ENCODE assay signal across 8 cellular contexts in the genomic region with DNA sequence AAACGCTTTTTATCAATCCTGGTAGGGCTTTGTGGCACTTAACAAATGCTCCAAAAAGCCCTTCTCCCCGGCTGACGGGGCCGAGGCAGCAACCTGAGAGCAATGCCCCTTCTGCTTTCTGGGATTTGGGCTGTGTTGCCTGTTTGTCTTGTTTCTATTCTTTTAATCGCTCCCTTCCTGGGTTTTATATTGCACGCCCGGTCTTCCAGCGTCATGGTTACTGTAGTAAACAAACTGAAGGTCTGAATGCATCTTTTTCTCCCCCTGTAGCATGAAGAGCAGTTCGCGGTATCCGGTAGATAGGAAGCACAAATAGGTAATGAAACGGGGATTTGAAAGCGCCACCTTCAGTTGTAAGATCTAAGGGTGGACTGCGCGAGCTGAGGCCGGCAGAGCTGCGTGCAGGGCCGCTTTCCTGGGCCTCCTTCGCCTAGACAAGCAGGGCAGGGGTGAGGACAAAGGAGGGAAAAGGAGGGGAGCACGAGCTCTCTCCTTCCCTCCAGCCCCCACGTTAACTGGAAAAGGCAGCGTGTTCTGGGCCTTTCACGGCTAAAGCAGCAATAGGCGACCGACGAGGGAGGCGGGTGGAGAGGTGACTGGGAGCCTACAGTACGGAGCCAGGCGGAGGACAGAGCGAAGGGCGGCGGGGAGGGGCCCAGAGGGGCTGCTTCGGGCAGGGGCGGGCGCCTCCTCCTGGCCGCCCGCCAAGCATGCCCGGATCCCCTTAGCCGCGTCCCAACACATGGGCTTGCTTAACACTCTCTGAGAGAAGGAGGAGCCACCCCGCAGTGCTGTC. TPM values are rescaled to one million over a fixed set of nuclear protein-coding genes. Genes with fewer than 3 reads are reported as not detected.
DNase-seq lines count a peak whose midpoint lies in the region; ATAC-seq and TF ChIP-seq lines count a peak whose summit lies in the region.

No MANE protein-coding gene starts in this region.

- CTCF ChIA-PET in activated CD8-positive, alpha-beta memory T cell treated with anti-CD3 and anti-CD28 coated beads, Interleukin-2, amount 10 ng/mL, durations not matched to agents 7 days and 5 days (lab: Charles Lee): no interaction called here
- CTCF ChIA-PET in SK-N-SH (lab: Yijun Ruan, JAX): no interaction called here

- H3K9me3 ChIP-seq in GM23248 (ENCODE audit: low read depth) (no peaks in the 10 kb centered on the region), tibial artery (no peaks in the 10 kb centered on the region), SK-N-SH (no peaks in the 10 kb centered on the region)

- peaks cover 17% of the 10 kb centered on the region for H3K4me1 ChIP-seq in GM23248 (ENCODE audit: insufficient read depth)
- H3K4me1 ChIP-seq in tibial artery: peaks cover 0 to 16% (median 10%) of the 10 kb centered on the region in 4 donors
- H3K4me1 ChIP-seq in SK-N-SH (ENCODE audit: control insufficient read depth in 1 of 2, insufficient read depth in 2 of 2, low read depth in 1 of 2, low read length in 1 of 2): peaks cover 7 to 8% of the 10 kb centered on the region in 2 experiments; a peak in 2 of 4 replicates

- peak overlapping the region; percentile 83 for H3K4me2 ChIP-seq in GM23248 (ENCODE audit: unreplicated experiment)
- H3K4me2 ChIP-seq in SK-N-SH: no peak overlapping the region

- no peaks in the 10 kb centered on the region for H3K36me3 ChIP-seq in GM23248 (ENCODE audit: low read depth)
- no peaks in the 10 kb centered on the region for H3K36me3 ChIP-seq in tibial artery
- no peaks in the 10 kb centered on the region for H3K36me3 ChIP-seq in SK-N-SH (replicated peaks in 1 of 2; ENCODE audit: control insufficient read depth in 1 of 2, insufficient read depth in 2 of 2, low read length in 1 of 2)

- no peaks in the 10 kb centered on the region for H3K9me3 Mint-ChIP-seq in activated CD8-positive, alpha-beta memory T cell treated with anti-CD3 and anti-CD28 coated beads, Interleukin-2, amount 10 ng/mL, durations not matched to agents 7 days and 5 days (ENCODE audit: low read depth)
- H3K9me3 Mint-ChIP-seq in natural killer cell treated with Interleukin-12 subunit alpha and Interleukin-12 subunit beta and Interleukin-15 and Interleukin-18, amount 100 ng/mL, for 72 hours: no peaks in the 10 kb centered on the region

- H3K27me3 ChIP-seq in GM23248 (replicated peaks; ENCODE audit: insufficient read depth) (no peaks in the 10 kb centered on the region), tibial artery (no peaks in the 10 kb centered on the region), SK-N-SH (ENCODE audit: insufficient read depth) (no peaks in the 10 kb centered on the region)

- intact Hi-C loops in tibial artery (cut with DNase I; ENCODE audit: low total_unique reads): no loop called here

- H3K9me2 ChIP-seq in GM23248 (ENCODE audit: insufficient read depth) (no peaks in the 10 kb centered on the region), SK-N-SH (no peaks in the 10 kb centered on the region)

- TF ChIP-seq CTCF in GM12864 (IDR thresholded peaks at IDR 0.05; ENCODE audit: low read depth, low read length, missing control alignments): peak; percentile 52
- no peak for TF ChIP-seq CTCF in tibial artery (IDR thresholded peaks at IDR 0.05)
- no peak for TF ChIP-seq CTCF in SK-N-SH (IDR thresholded peaks at IDR 0.05)

- peak overlapping the region; percentile 40 for H3K4me3 Mint-ChIP-seq in activated CD8-positive, alpha-beta memory T cell treated with anti-CD3 and anti-CD28 coated beads, Interleukin-2, amount 10 ng/mL, durations not matched to agents 7 days and 5 days
- H3K4me3 Mint-ChIP-seq in natural killer cell treated with Interleukin-12 subunit alpha and Interleukin-12 subunit beta and Interleukin-15 and Interleukin-18, amount 100 ng/mL, for 72 hours: peak overlapping the region; percentile 67

- TF ChIP-seq EP300 in SK-N-SH (IDR thresholded peaks at IDR 0.05; ENCODE audit: borderline replicate concordance in 1 of 2, low read depth in 1 of 2, low read length in 1 of 2): no peak

- H3K9ac ChIP-seq in GM23248: peak overlapping the region; percentile 74
- no peak overlapping the region for H3K9ac ChIP-seq in SK-N-SH

- no peaks in the 10 kb centered on the region for H3K79me2 ChIP-seq in GM23248 (ENCODE audit: insufficient read depth)
- no peaks in the 10 kb centered on the region for H3K79me2 ChIP-seq in SK-N-SH (ENCODE audit: insufficient read depth)

- ATAC-seq in activated CD8-positive, alpha-beta memory T cell treated with anti-CD3 and anti-CD28 coated beads, Interleukin-2, amount 10 ng/mL, durations not matched to agents 7 days and 5 days: peak; percentile 80
- peak; percentile 74 to 85 for ATAC-seq in natural killer cell treated with Interleukin-12 subunit alpha and Interleukin-12 subunit beta and Interleukin-15 and Interleukin-18, amount 100 ng/mL, for 72 hours

- in situ Hi-C loops in GM23248 (cut with MboI): no loop called here

- WGBS in GM23248 (ENCODE audit: low coverage in 1 of 2, low lambda C conversion rate in 2 of 2, missing lambda C conversion rate in 2 of 2), 2 experiments: 2 to 3% methylated on average over 28 to 30 of the region's 41 CpGs
- WGBS in SK-N-SH (ENCODE audit: low lambda C conversion rate): 88% methylated on average over 41 of the region's 41 CpGs

- peaks cover 8% of the 10 kb centered on the region for H3K4me1 Mint-ChIP-seq in activated CD8-positive, alpha-beta memory T cell treated with anti-CD3 and anti-CD28 coated beads, Interleukin-2, amount 10 ng/mL, durations not matched to agents 7 days and 5 days
- peaks cover 9 to 12% of the 10 kb centered on the region in 2 donors for H3K4me1 Mint-ChIP-seq in natural killer cell treated with Interleukin-12 subunit alpha and Interleukin-12 subunit beta and Interleukin-15 and Interleukin-18, amount 100 ng/mL, for 72 hours (ENCODE audit: low read depth in 2 of 2)

- H3K36me3 Mint-ChIP-seq in activated CD8-positive, alpha-beta memory T cell treated with anti-CD3 and anti-CD28 coated beads, Interleukin-2, amount 10 ng/mL, durations not matched to agents 7 days and 5 days: no peaks in the 10 kb centered on the region
- H3K36me3 Mint-ChIP-seq in natural killer cell treated with Interleukin-12 subunit alpha and Interleukin-12 subunit beta and Interleukin-15 and Interleukin-18, amount 100 ng/mL, for 72 hours: no peaks in the 10 kb centered on the region

- TF ChIP-seq RAD21 in SK-N-SH (IDR thresholded peaks at IDR 0.05; ENCODE audit: low read length): no peak

- peak overlapping the region; percentile 92 for H2AFZ ChIP-seq in GM23248
- no peak overlapping the region for H2AFZ ChIP-seq in SK-N-SH (ENCODE audit: low read depth)

- peak; percentile 30 for DNase-seq in GM12864 (ENCODE audit: low read depth)
- DNase-seq in GM23248: peak; percentile 73
- DNase-seq in NCI-H1436 (lab: John Stamatoyannopoulos, UW): peak; percentile 74
- DNase-seq in activated CD8-positive, alpha-beta memory T cell treated with anti-CD3 and anti-CD28 coated beads, Interleukin-2, amount 10 ng/mL, durations not matched to agents 7 days and 5 days: no peak
- peak; percentile 56 for DNase-seq in fibroblast of the conjunctiva (ENCODE audit: low read depth)
- DNase-seq in natural killer cell treated with Interleukin-12 subunit alpha and Interleukin-12 subunit beta and Interleukin-15 and Interleukin-18, amount 100 ng/mL, for 72 hours (ENCODE audit: low spot score): no peak
- peak; percentile 54 to 77 for DNase-seq in tibial artery
- DNase-seq in SK-N-SH: no peak

- peak overlapping the region; percentile 42 for H3K4me3 ChIP-seq in GM12864 (ENCODE audit: low read depth, low read length)
- peak overlapping the region; percentile 64 for H3K4me3 ChIP-seq in GM23248
- H3K4me3 ChIP-seq in tibial artery: peak overlapping the region; percentile 39 to 47
- no peak overlapping the region; a peak in 1 of 4 replicates for H3K4me3 ChIP-seq in SK-N-SH (ENCODE audit: low read depth in 2 of 2, low read length in 1 of 2)

- POLR2A ChIA-PET in SK-N-SH (lab: Yijun Ruan, JAX): no interaction called here

- H3K27ac ChIP-seq in GM23248 (peak overlapping the region; percentile 56), tibial artery (peak overlapping the region; percentile 60 to 62), SK-N-SH (ENCODE audit: low read depth in 2 of 2, low read length in 1 of 2) (no peak overlapping the region)

- H3F3A ChIP-seq in GM23248 (ENCODE audit: insufficient read depth) (peaks cover 10% of the 10 kb centered on the region; the same call in 1 of the 2 replicates), SK-N-SH (replicated peaks; ENCODE audit: insufficient read depth) (peaks cover 12% of the 10 kb centered on the region)

- no peak overlapping the region for H3K27ac Mint-ChIP-seq in activated CD8-positive, alpha-beta memory T cell treated with anti-CD3 and anti-CD28 coated beads, Interleukin-2, amount 10 ng/mL, durations not matched to agents 7 days and 5 days
- H3K27ac Mint-ChIP-seq in natural killer cell treated with Interleukin-12 subunit alpha and Interleukin-12 subunit beta and Interleukin-15 and Interleukin-18, amount 100 ng/mL, for 72 hours: peak overlapping the region in 1 of 2 donors; percentile 1

- H4K20me1 ChIP-seq in GM23248 (ENCODE audit: insufficient read depth): no peaks in the 10 kb centered on the region
- no peaks in the 10 kb centered on the region for H4K20me1 ChIP-seq in SK-N-SH (ENCODE audit: insufficient read depth)

- H3K27me3 Mint-ChIP-seq in activated CD8-positive, alpha-beta memory T cell treated with anti-CD3 and anti-CD28 coated beads, Interleukin-2, amount 10 ng/mL, durations not matched to agents 7 days and 5 days: peaks cover 38% of the 10 kb centered on the region
- peaks cover 27 to 44% of the 10 kb centered on the region in 2 donors for H3K27me3 Mint-ChIP-seq in natural killer cell treated with Interleukin-12 subunit alpha and Interleukin-12 subunit beta and Interleukin-15 and Interleukin-18, amount 100 ng/mL, for 72 hours

TF ChIP-seq in SK-N-SH, 30 proteins besides CTCF, POLR2A, EP300 and RAD21 (continues in another document):
- TF ChIP-seq, protein P1, sequence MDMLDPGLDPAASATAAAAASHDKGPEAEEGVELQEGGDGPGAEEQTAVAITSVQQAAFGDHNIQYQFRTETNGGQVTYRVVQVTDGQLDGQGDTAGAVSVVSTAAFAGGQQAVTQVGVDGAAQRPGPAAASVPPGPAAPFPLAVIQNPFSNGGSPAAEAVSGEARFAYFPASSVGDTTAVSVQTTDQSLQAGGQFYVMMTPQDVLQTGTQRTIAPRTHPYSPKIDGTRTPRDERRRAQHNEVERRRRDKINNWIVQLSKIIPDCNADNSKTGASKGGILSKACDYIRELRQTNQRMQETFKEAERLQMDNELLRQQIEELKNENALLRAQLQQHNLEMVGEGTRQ (IDR thresholded peaks at IDR 0.05; ENCODE audit: borderline replicate concordance, low read depth, low read length): no peak
- no peak for TF ChIP-seq TAF1 (IDR thresholded peaks at IDR 0.05; ENCODE audit: borderline replicate concordance, low read depth, low read length)

RNA-seq across cellular contexts. Expression of a gene that starts 49.3 kb away (rescaled TPM):
- not detected in 2 replicates for total RNA-seq in GM23248 (2014; rRNA removed; shearing (Covaris generic))
- not detected in 2 replicates for polyA plus RNA-seq in GM23248 (2016; fragmentation: Nextera tagmentation; extraction: Ambion mirVana)
- not detected for total RNA-seq in activated CD8-positive, alpha-beta memory T cell treated with anti-CD3 and anti-CD28 coated beads, Interleukin-2, amount 10 ng/mL, durations not matched to agents 7 days and 5 days
- not detected for total RNA-seq in natural killer cell treated with Interleukin-12 subunit alpha and Interleukin-12 subunit beta and Interleukin-15 and Interleukin-18, amount 100 ng/mL, for 72 hours
- not detected in 2 replicates for polyA plus RNA-seq in SK-N-SH (2012; rRNA removed)
- not detected in 2 replicates for polyA plus RNA-seq in SK-N-SH (2012; cell fraction: cytosol; rRNA removed)
- not detected in 2 replicates for polyA plus RNA-seq in SK-N-SH (2012; cell fraction: nucleus; rRNA removed)

Comparison
In these comparisons a context has a peak if more than half of its experiments do, and no peak if none do; other contexts are left out.
1. DNase-seq: peak in GM12864 (single experiment), GM23248 (single experiment), NCI-H1436 (single experiment), fibroblast of the conjunctiva (single experiment) and tibial artery (2 of 2); none in activated CD8-positive, alpha-beta memory T cell treated with anti-CD3 and anti-CD28 coated beads, Interleukin-2, amount 10 ng/mL, durations not matched to agents 7 days and 5 days (single experiment), natural killer cell treated with Interleukin-12 subunit alpha and Interleukin-12 subunit beta and Interleukin-15 and Interleukin-18, amount 100 ng/mL, for 72 hours (single experiment) and SK-N-SH (single experiment).
2. H3K4me3 ChIP-seq: peak in GM12864 (single experiment), GM23248 (single experiment) and tibial artery (2 of 2); none in SK-N-SH (0 of 2).
3. H3K27ac ChIP-seq: peak in GM23248 (single experiment) and tibial artery (2 of 2); none in SK-N-SH (0 of 2).